Comparison of ENCODE assay signal across 23 cellular contexts in the genomic region with DNA sequence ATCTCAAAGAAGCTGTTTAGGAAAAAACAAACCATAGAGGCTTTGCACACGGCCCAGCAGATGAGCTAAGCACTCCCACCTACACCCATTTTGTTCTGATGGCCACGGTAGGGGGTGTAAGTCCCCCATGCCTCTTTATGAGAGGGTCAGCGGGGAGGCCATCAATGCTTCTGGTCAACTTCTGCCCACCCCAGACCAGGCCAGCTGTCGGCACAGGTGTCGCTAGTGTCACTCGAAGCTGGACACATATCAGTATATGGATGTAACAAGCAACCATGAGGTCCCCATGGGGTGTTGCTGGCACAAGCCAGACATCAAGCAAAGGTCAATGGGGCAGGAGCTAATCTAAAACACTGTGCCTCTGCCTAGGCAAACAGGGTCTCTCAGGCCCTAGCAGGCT. TPM values are rescaled to one million over a fixed set of nuclear protein-coding genes. Genes with fewer than 3 reads are reported as not detected.
DNase-seq lines count a peak whose midpoint lies in the region; ATAC-seq, FAIRE-seq and TF ChIP-seq lines count a peak whose summit lies in the region.
"Had no signal": no experiment of that assay in that cellular context is flagged by ENCODE, and none has a peak within 500 bp of the region (broad histone marks: within the 10 kb centered on the region; RNA-seq: fewer than 3 reads in every experiment).

No MANE protein-coding gene starts in this region.

- H3K18ac ChIP-seq in IMR-90 (ENCODE audit: low read depth, low read length) = no peak overlapping the region
- H3K18ac ChIP-seq in H1 (ENCODE audit: extremely low read depth, low read length) = no peak overlapping the region

- H3K4me3 ChIP-seq in IMR-90 (ENCODE audit: insufficient read depth, low read depth, low read length) (no peak overlapping the region), H1 (ENCODE audit: extremely low read depth in 1 of 4, insufficient read depth in 2 of 4, low read depth in 3 of 4, low read length in 4 of 4) (no peak overlapping the region)

- TF ChIP-seq CTCF in IMR-90 (conservative IDR thresholded peaks at IDR 0.05; ENCODE audit: low read depth, low read length) = no peak
- TF ChIP-seq CTCF in H1 (IDR thresholded peaks at IDR 0.05; ENCODE audit: control extremely low read depth in 1 of 3, insufficient read depth in 1 of 3, low read depth in 1 of 3, low read length in 3 of 3) = no peak

- no peaks in the 10 kb centered on the region for H3K79me1 ChIP-seq in IMR-90 (ENCODE audit: low read depth in 1 of 2, low read length in 2 of 2)
- H3K79me1 ChIP-seq in H1 (ENCODE audit: low read depth, low read length) = no peaks in the 10 kb centered on the region

- dilution Hi-C loops in IMR-90 (cut with HindIII; ENCODE audit: low sequenced_read_pairs, unreplicated experiment) = no loop called here

- H3K9me1 ChIP-seq in IMR-90 (ENCODE audit: insufficient read depth, low read length) = no peaks in the 10 kb centered on the region

- POLR2A ChIA-PET in IMR-90 (lab: Charles Lee; ENCODE audit: unreplicated experiment) = no interaction called here
- POLR2A ChIA-PET in H1 (lab: Charles Lee; ENCODE audit: partially characterized antibody) = no interaction called here

- in situ Hi-C loops in IMR-90 (cut with MboI; ENCODE audit: low sequenced_read_pairs) = loop anchor here (5.0 kb wide), 1 partner anchor 138 kb away; no protein-coding TSS in a partner anchor

- H3K4me1 ChIP-seq in IMR-90 (ENCODE audit: control insufficient read depth, insufficient read depth, low read length) (no peaks in the 10 kb centered on the region), H1 (replicated peaks in 1 of 4; ENCODE audit: control insufficient read depth in 3 of 4, insufficient read depth in 4 of 4, low read length in 3 of 4) (no peaks in the 10 kb centered on the region)

- no peak overlapping the region for H3K9ac ChIP-seq in IMR-90 (ENCODE audit: low read depth, low read length)
- no peak overlapping the region for H3K9ac ChIP-seq in H1 (replicated peaks in 1 of 4; ENCODE audit: extremely low read depth in 1 of 4, low read depth in 3 of 4, low read length in 3 of 4)

- CTCF ChIA-PET in IMR-90 (lab: Yijun Ruan, JAX) = interaction anchor here (0.6 to 0.8 kb wide), 2 partner anchors 26 to 135 kb away, joined by 3 read pairs; no protein-coding TSS in a partner anchor
- CTCF ChIA-PET in H1 (lab: Charles Lee; ENCODE audit: partially characterized antibody) = interaction anchor here (0.9 to 14.9 kb wide), 10 partner anchors 7 to 219 kb away, joined by 3 to 367 read pairs (median 4); no protein-coding TSS in a partner anchor
- CTCF ChIA-PET in activated CD8-positive, alpha-beta memory T cell treated with anti-CD3 and anti-CD28 coated beads, Interleukin-2, amount 10 ng/mL, durations not matched to agents 7 days and 5 days (lab: Charles Lee) = interaction anchor here (1.2 to 12.0 kb wide), 3 partner anchors 9 to 147 kb away, joined by 3 to 178 read pairs (median 5); no protein-coding TSS in a partner anchor

- H3K36me3 ChIP-seq in IMR-90 (ENCODE audit: control insufficient read depth, insufficient read depth, low read length) (no peaks in the 10 kb centered on the region), H1 (ENCODE audit: control insufficient read depth in 2 of 4, insufficient read depth in 4 of 4, low read length in 3 of 4) (no peaks in the 10 kb centered on the region)

- H3K27ac ChIP-seq in IMR-90 (ENCODE audit: insufficient read depth, low read length) (no peak overlapping the region), H1 (ENCODE audit: low read depth, low read length) (no peak overlapping the region)
- H3K27ac ChIP-seq: 22Rv1, C4-2B had no signal

- H3K27me3 Mint-ChIP-seq in activated CD8-positive, alpha-beta memory T cell treated with anti-CD3 and anti-CD28 coated beads, Interleukin-2, amount 10 ng/mL, durations not matched to agents 7 days and 5 days = peaks cover 3% of the 10 kb centered on the region

- H2BK20ac ChIP-seq in IMR-90 (ENCODE audit: low read depth, low read length) = no peak overlapping the region
- no peak overlapping the region for H2BK20ac ChIP-seq in H1 (ENCODE audit: low read length)

- H2BK120ac ChIP-seq in IMR-90 (ENCODE audit: low read depth, low read length) (no peak overlapping the region), H1 (replicated peaks; ENCODE audit: low read depth, low read length) (no peak overlapping the region)

- BruUV-seq in IMR-90 (replicated peaks; lab: Mats Ljungman, UMichigan) = no TSS peak

- no peak for TF ChIP-seq EP300 in H1 (IDR thresholded peaks at IDR 0.05; ENCODE audit: borderline replicate concordance in 1 of 2, low read depth in 2 of 2, low read length in 2 of 2)

- no peak overlapping the region for H2AK5ac ChIP-seq in IMR-90 (ENCODE audit: low read depth, low read length)
- H2AK5ac ChIP-seq in H1 (ENCODE audit: low read depth, low read length) = no peak overlapping the region

- H2AFZ ChIP-seq in IMR-90 (replicated peaks; ENCODE audit: low read length, poor library complexity) (peak overlapping the region; percentile 32), H1 (ENCODE audit: low read length) (0 out of 2 replicates have a peak overlapping the region, but pooled peaks have one; percentile 32)

- no peak overlapping the region for H3K14ac ChIP-seq in IMR-90 (replicated peaks; ENCODE audit: low read depth, low read length)
- no peak overlapping the region for H3K14ac ChIP-seq in H1 (ENCODE audit: insufficient read length)

- H3K9me3 Mint-ChIP-seq in activated CD8-positive, alpha-beta memory T cell treated with anti-CD3 and anti-CD28 coated beads, Interleukin-2, amount 10 ng/mL, durations not matched to agents 7 days and 5 days (ENCODE audit: low read depth) = no peaks in the 10 kb centered on the region
- H3K9me3 Mint-ChIP-seq: CD8-positive, alpha-beta memory T cell had no signal

- TF ChIP-seq POLR2A in IMR-90 (IDR thresholded peaks at IDR 0.05; ENCODE audit: low read depth, low read length) (no peak), H1 (IDR thresholded peaks at IDR 0.05; ENCODE audit: control extremely low read depth in 1 of 2, low read depth in 2 of 2, low read length in 2 of 2) (no peak)

- no peak overlapping the region for H3K4me2 ChIP-seq in IMR-90 (ENCODE audit: low read depth, low read length)
- H3K4me2 ChIP-seq in H1 (ENCODE audit: insufficient read depth in 1 of 2, low read depth in 2 of 2, low read length in 2 of 2) = no peak overlapping the region

- no peak for FAIRE-seq in H1 (lab: Jason Lieb, UNC)

- H4K8ac ChIP-seq in IMR-90 (ENCODE audit: low read depth in 2 of 2, low read length in 2 of 2) = no peak overlapping the region
- no peak overlapping the region for H4K8ac ChIP-seq in H1 (ENCODE audit: extremely low read depth, insufficient read depth, low read length)

- H3K9me3 ChIP-seq in IMR-90 (ENCODE audit: control insufficient read depth, insufficient read depth, low read length) (no peaks in the 10 kb centered on the region), H1 (ENCODE audit: insufficient read depth in 2 of 2, low read depth in 1 of 2, low read length in 1 of 2) (no peaks in the 10 kb centered on the region)

- H3K56ac ChIP-seq in IMR-90 (ENCODE audit: extremely low read depth, insufficient read depth, low read length) (no peak overlapping the region), H1 (replicated peaks; ENCODE audit: insufficient read length, low read depth, low read length) (no peak overlapping the region)

- no peaks in the 10 kb centered on the region for H3K79me2 ChIP-seq in H1 (ENCODE audit: control insufficient read depth in 1 of 2, insufficient read depth in 2 of 2, low read length in 2 of 2)

- intact Hi-C loops in IMR-90 (cut with micrococcal nuclease) = loop anchor here (10.0 kb wide), 1 partner anchor 396 kb away; a partner anchor contains a TSS

- no peaks in the 10 kb centered on the region for H3K23me2 ChIP-seq in H1 (ENCODE audit: low read depth, low read length)

- no peak overlapping the region for H4K91ac ChIP-seq in IMR-90 (ENCODE audit: insufficient read depth, low read depth, low read length)
- H4K91ac ChIP-seq in H1 (replicated peaks; ENCODE audit: insufficient read length, low read length) = no peak overlapping the region

- DNase-seq in DMS 273 (lab: John Stamatoyannopoulos, UW; ENCODE audit: unreplicated experiment) (peak; percentile 47), DMS 273 treated with DMSO at 0.1 percent for 48 hours (lab: John Stamatoyannopoulos, UW) (no peak), IMR-90 (no peak), H1 (ENCODE audit: low read depth in 1 of 2, low spot score in 2 of 2) (no peak), retina (peak; percentile 47), NCI-H2196 treated with DMSO at 0.1 percent for 48 hours (lab: John Stamatoyannopoulos, UW; ENCODE audit: unreplicated experiment) (no peak)
- DNase-seq in activated CD8-positive, alpha-beta memory T cell treated with anti-CD3 and anti-CD28 coated beads, Interleukin-2, amount 10 ng/mL, durations not matched to agents 7 days and 5 days = no peak
- DNase-seq: Calu3, DMS53, GOT3, NCI-H1048, NCI-H1417 treated with DMSO at 0.1 percent for 48 hours, NCI-H187 treated with DMSO at 0.1 percent for 48 hours, NCI-H2107, NCI-H226 had no signal

- ATAC-seq in IMR-90 (ENCODE audit: low read depth) = no peak
- no peak for ATAC-seq in HG02884 (IDR thresholded peaks at IDR 0.05; ENCODE audit: unreplicated experiment)
- no peak for ATAC-seq in activated CD8-positive, alpha-beta memory T cell treated with anti-CD3 and anti-CD28 coated beads, Interleukin-2, amount 10 ng/mL, durations not matched to agents 7 days and 5 days
- ATAC-seq: Right ventricle myocardium inferior had no signal

- H3K27ac Mint-ChIP-seq in activated CD8-positive, alpha-beta memory T cell treated with anti-CD3 and anti-CD28 coated beads, Interleukin-2, amount 10 ng/mL, durations not matched to agents 7 days and 5 days = no peak overlapping the region

- no peak overlapping the region for H4K5ac ChIP-seq in IMR-90 (ENCODE audit: low read depth, low read length)
- H4K5ac ChIP-seq in H1 (ENCODE audit: insufficient read length, low read depth, low read length) = no peak overlapping the region

- TF ChIP-seq RAD21 in IMR-90 (IDR thresholded peaks at IDR 0.05; ENCODE audit: low read length) = no peak
- no peak for TF ChIP-seq RAD21 in H1 (IDR thresholded peaks at IDR 0.05 in 1 of 2, conservative IDR thresholded peaks at IDR 0.05 in 1 of 2; ENCODE audit: low read depth in 2 of 2, low read length in 2 of 2)

- 94% methylated on average over 2 of the region's 6 CpGs; no CpG with 5 or more reads in 1 of the 2 experiments for WGBS in IMR-90 (ENCODE audit: extremely low coverage in 2 of 2, insufficient read length in 1 of 2), 2 experiments
- 94% methylated on average over 6 of the region's 6 CpGs; no CpG with 5 or more reads in 1 of the 2 experiments for WGBS in H1 (ENCODE audit: extremely low coverage in 1 of 2, insufficient coverage in 1 of 2, insufficient read length in 1 of 2, insufficient replicate concordance in 2 of 2, low coverage in 1 of 2, low lambda C conversion rate in 2 of 2, missing lambda C conversion rate in 1 of 2), 2 experiments

- peak overlapping the region; percentile 24 for H2AK9ac ChIP-seq in IMR-90 (replicated peaks; ENCODE audit: low read depth, low read length, poor library complexity)

- H3K4me3 Mint-ChIP-seq in activated CD8-positive, alpha-beta memory T cell treated with anti-CD3 and anti-CD28 coated beads, Interleukin-2, amount 10 ng/mL, durations not matched to agents 7 days and 5 days = no peak overlapping the region

- no peaks in the 10 kb centered on the region for H3K36me3 Mint-ChIP-seq in activated CD8-positive, alpha-beta memory T cell treated with anti-CD3 and anti-CD28 coated beads, Interleukin-2, amount 10 ng/mL, durations not matched to agents 7 days and 5 days
- H3K36me3 Mint-ChIP-seq: CD8-positive, alpha-beta memory T cell had no signal

- H2BK5ac ChIP-seq in IMR-90 (ENCODE audit: low read depth, low read length, poor library complexity, severe bottlenecking) = no peak overlapping the region
- H2BK5ac ChIP-seq in H1 (ENCODE audit: low read depth, low read length) = no peak overlapping the region

- H3K4ac ChIP-seq in IMR-90 (ENCODE audit: low read depth, low read length) = no peak overlapping the region
- H3K4ac ChIP-seq in H1 (replicated peaks; ENCODE audit: insufficient read length, low read depth, low read length) = no peak overlapping the region

- H3K27me3 ChIP-seq in IMR-90 (ENCODE audit: control insufficient read depth, insufficient read depth, low read length) (peaks cover 7% of the 10 kb centered on the region; the same call in 1 of the 2 replicates), H1 (replicated peaks in 1 of 4; ENCODE audit: control insufficient read depth in 3 of 4, extremely low read depth in 1 of 4, insufficient read depth in 3 of 4, low read length in 3 of 4) (no peaks in the 10 kb centered on the region)

- H2BK12ac ChIP-seq in H1 (ENCODE audit: low read depth, low read length) = no peak overlapping the region

- no peak overlapping the region for H2BK15ac ChIP-seq in IMR-90 (ENCODE audit: low read depth, low read length)
- H2BK15ac ChIP-seq in H1 (ENCODE audit: low read length) = peak overlapping the region; percentile 61; the same call in 1 of the 2 replicates

- no peak overlapping the region for H3K23ac ChIP-seq in IMR-90 (ENCODE audit: low read depth, low read length)
- no peak overlapping the region for H3K23ac ChIP-seq in H1 (ENCODE audit: insufficient read length)

- H3K4me1 Mint-ChIP-seq in activated CD8-positive, alpha-beta memory T cell treated with anti-CD3 and anti-CD28 coated beads, Interleukin-2, amount 10 ng/mL, durations not matched to agents 7 days and 5 days = peaks cover 18% of the 10 kb centered on the region

- H4K20me1 ChIP-seq in IMR-90 (ENCODE audit: insufficient read depth, low read length) = no peaks in the 10 kb centered on the region
- H4K20me1 ChIP-seq in H1 (replicated peaks in 1 of 2; ENCODE audit: control insufficient read depth in 1 of 2, insufficient read depth in 2 of 2, low read length in 2 of 2) = no peaks in the 10 kb centered on the region

RNA-seq across cellular contexts. Expression of a gene that starts 23.7 kb away (rescaled TPM):
- total RNA-seq in IMR-90 (2012; rRNA removed) = 25.6 and 30.6 TPM in 2 replicates
- polyA plus RNA-seq in IMR-90 (2012; rRNA removed) (19.1 and 19.4 TPM in 2 replicates), H1 (2011; rRNA removed) (12.9 and 13.5 TPM in 2 replicates)
- 12.7 and 22.8 TPM in 2 replicates for polyA plus RNA-seq in IMR-90 (2012; cell fraction: cytosol; rRNA removed)
- 8.7 and 14.4 TPM in 2 replicates for polyA plus RNA-seq in IMR-90 (2012; cell fraction: nucleus; rRNA removed; ENCODE audit: low replicate concordance)
- total RNA-seq in H1 (2021; fragmentation: NEBNext Ultra II Directional; extraction: Animal tissue kit (Norgen Biotek cat#: 25700)) = 11.2 and 11.6 TPM in 2 replicates
- polyA plus RNA-seq in H1 (2011; cell fraction: cytosol; rRNA removed) = 7.3 TPM
- polyA plus RNA-seq in H1 (2011; cell fraction: nucleus; rRNA removed) = 6.5 TPM
- polyA plus RNA-seq in H1 (2012, experiment 1 of 2) = 7.5 to 10.5 TPM (median 8.8 TPM) in 4 replicates
- 8.0 TPM for polyA plus RNA-seq in H1 (2012, experiment 2 of 2)
- polyA plus RNA-seq in H1 (2013, experiment 1 of 2) = 14.9 TPM
- polyA plus RNA-seq in H1 (2013, experiment 2 of 2) = 17.3 TPM
- 19.7 and 19.8 TPM in 2 replicates for polyA minus RNA-seq in H1 (2011; rRNA and poly(A)+ RNA removed)
- polyA minus RNA-seq in H1 (2011; cell fraction: cytosol; rRNA and poly(A)+ RNA removed) = 12.4 TPM
- polyA minus RNA-seq in H1 (2011; cell fraction: nucleus; rRNA and poly(A)+ RNA removed) = 9.9 TPM
- 10 to 100 TPM; 16.3 to 17.2 TPM for total RNA-seq in activated CD8-positive, alpha-beta memory T cell treated with anti-CD3 and anti-CD28 coated beads, Interleukin-2, amount 10 ng/mL, durations not matched to agents 7 days and 5 days

RNA-seq across cellular contexts. Expression of a gene that starts 45.5 kb away (rescaled TPM):
- 7.7 and 10.0 TPM in 2 replicates for total RNA-seq in IMR-90 (2012; rRNA removed)
- 11.9 and 14.9 TPM in 2 replicates for polyA plus RNA-seq in IMR-90 (2012; rRNA removed)
- polyA plus RNA-seq in IMR-90 (2012; cell fraction: cytosol; rRNA removed) = 5.7 and 6.3 TPM in 2 replicates
- polyA plus RNA-seq in IMR-90 (2012; cell fraction: nucleus; rRNA removed; ENCODE audit: low replicate concordance) = 4.0 and 4.9 TPM in 2 replicates
- total RNA-seq in H1 (2021; fragmentation: NEBNext Ultra II Directional; extraction: Animal tissue kit (Norgen Biotek cat#: 25700)) = 28.5 and 30.9 TPM in 2 replicates
- polyA plus RNA-seq in H1 (2011; rRNA removed) = 17.6 and 19.4 TPM in 2 replicates
- 19.1 TPM for polyA plus RNA-seq in H1 (2011; cell fraction: cytosol; rRNA removed)
- 15.4 TPM for polyA plus RNA-seq in H1 (2011; cell fraction: nucleus; rRNA removed)
- polyA plus RNA-seq in H1 (2012, experiment 1 of 2) = 15.1 to 18.3 TPM (median 17.2 TPM) in 4 replicates
- 19.3 TPM for polyA plus RNA-seq in H1 (2012, experiment 2 of 2)
- 16.2 TPM for polyA plus RNA-seq in H1 (2013, experiment 1 of 2)
- 17.2 TPM for polyA plus RNA-seq in H1 (2013, experiment 2 of 2)
- polyA minus RNA-seq in H1 (2011; rRNA and poly(A)+ RNA removed) = 14.0 and 19.9 TPM in 2 replicates
- polyA minus RNA-seq in H1 (2011; cell fraction: cytosol; rRNA and poly(A)+ RNA removed) = 16.4 TPM
- 10.6 TPM for polyA minus RNA-seq in H1 (2011; cell fraction: nucleus; rRNA and poly(A)+ RNA removed)
- total RNA-seq in activated CD8-positive, alpha-beta memory T cell treated with anti-CD3 and anti-CD28 coated beads, Interleukin-2, amount 10 ng/mL, durations not matched to agents 7 days and 5 days = 10 to 100 TPM; 51.6 to 58.7 TPM

RNA-seq across cellular contexts. Expression of a gene that starts 47.8 kb away (rescaled TPM):
- under 0.01 TPM in 2 replicates for total RNA-seq in IMR-90 (2012; rRNA removed)
- 0.03 and 0.17 TPM in 2 replicates for polyA plus RNA-seq in IMR-90 (2012; rRNA removed)
- polyA plus RNA-seq in IMR-90 (2012; cell fraction: cytosol; rRNA removed) = 0.11 TPM in 1 of 2 replicates, not detected in the other
- 0.07 TPM in 1 of 2 replicates, not detected in the other for polyA plus RNA-seq in IMR-90 (2012; cell fraction: nucleus; rRNA removed; ENCODE audit: low replicate concordance)
- total RNA-seq in H1 (2021; fragmentation: NEBNext Ultra II Directional; extraction: Animal tissue kit (Norgen Biotek cat#: 25700)) = 0.11 and 0.30 TPM in 2 replicates
- 0.29 and 0.33 TPM in 2 replicates for polyA plus RNA-seq in H1 (2011; rRNA removed)
- 0.08 TPM for polyA plus RNA-seq in H1 (2011; cell fraction: cytosol; rRNA removed)
- polyA plus RNA-seq in H1 (2011; cell fraction: nucleus; rRNA removed) = 0.11 TPM
- polyA plus RNA-seq in H1 (2012, experiment 1 of 2) = 0.05 to 0.24 TPM (median 0.14 TPM) in 4 replicates
- polyA plus RNA-seq in H1 (2012, experiment 2 of 2) = 0.09 TPM
- polyA plus RNA-seq in H1 (2013, experiment 1 of 2) = 0.06 TPM
- 0.04 TPM for polyA plus RNA-seq in H1 (2013, experiment 2 of 2)
- 0.06 and 0.15 TPM in 2 replicates for polyA minus RNA-seq in H1 (2011; rRNA and poly(A)+ RNA removed)
- polyA minus RNA-seq in H1 (2011; cell fraction: cytosol; rRNA and poly(A)+ RNA removed) = not detected
- polyA minus RNA-seq in H1 (2011; cell fraction: nucleus; rRNA and poly(A)+ RNA removed) = not detected
- total RNA-seq in activated CD8-positive, alpha-beta memory T cell treated with anti-CD3 and anti-CD28 coated beads, Interleukin-2, amount 10 ng/mL, durations not matched to agents 7 days and 5 days = not detected
- total RNA-seq: Calu3; CD8-positive, alpha-beta memory T cell; LHCN-M2; OCI-LY7; SK-MEL-5 had no signal
- polyA plus RNA-seq: CD8-positive, alpha-beta memory T cell had no signal

Comparison
In these comparisons a context has a peak if more than half of its experiments do, and no peak if none do; other contexts are left out.
1. DNase-seq: peak in DMS 273 (single experiment) and retina (single experiment); none in DMS 273 treated with DMSO at 0.1 percent for 48 hours (single experiment), IMR-90 (single experiment), H1 (0 of 2), activated CD8-positive, alpha-beta memory T cell treated with anti-CD3 and anti-CD28 coated beads, Interleukin-2, amount 10 ng/mL, durations not matched to agents 7 days and 5 days (single experiment) and NCI-H2196 treated with DMSO at 0.1 percent for 48 hours (single experiment).